1 cellular context compared by ENCODE assay signal in genomic region chr5:95988094-95988493, GRCh38.
TF ChIP-seq lines count a peak whose summit lies in the region.

No MANE protein-coding gene starts in this region.

TF ChIP-seq in HepG2, 621 proteins besides CTCF, POLR2A, EP300 and RAD21 (continued from another document and continues in another):
- 0 out of 2 replicates have a peak, but pooled peaks have one; percentile 20 for TF ChIP-seq ZBTB39 (CRISPR knock-in tag; IDR thresholded peaks at IDR 0.05)
- no peak for TF ChIP-seq HNRNPL (IDR thresholded peaks at IDR 0.05; ENCODE audit: low read depth, low read length)
- TF ChIP-seq POGZ (CRISPR knock-in tag; IDR thresholded peaks at IDR 0.05): peak; percentile 79
- peak; percentile 86 for TF ChIP-seq PAXIP1 (CRISPR knock-in tag; conservative IDR thresholded peaks at IDR 0.05)
- TF ChIP-seq ZNF253 (CRISPR knock-in tag; IDR thresholded peaks at IDR 0.05; ENCODE audit: borderline replicate concordance): no peak
- TF ChIP-seq, protein P1, sequence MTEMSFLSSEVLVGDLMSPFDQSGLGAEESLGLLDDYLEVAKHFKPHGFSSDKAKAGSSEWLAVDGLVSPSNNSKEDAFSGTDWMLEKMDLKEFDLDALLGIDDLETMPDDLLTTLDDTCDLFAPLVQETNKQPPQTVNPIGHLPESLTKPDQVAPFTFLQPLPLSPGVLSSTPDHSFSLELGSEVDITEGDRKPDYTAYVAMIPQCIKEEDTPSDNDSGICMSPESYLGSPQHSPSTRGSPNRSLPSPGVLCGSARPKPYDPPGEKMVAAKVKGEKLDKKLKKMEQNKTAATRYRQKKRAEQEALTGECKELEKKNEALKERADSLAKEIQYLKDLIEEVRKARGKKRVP (CRISPR knock-in tag; IDR thresholded peaks at IDR 0.05): 0 out of 4 replicates have a peak, but pooled peaks of 1 of the 2 experiments have one; percentile 65
- TF ChIP-seq ZNF431 (CRISPR knock-in tag; IDR thresholded peaks at IDR 0.05; ENCODE audit: borderline replicate concordance, low read depth): no peak
- no peak for TF ChIP-seq NONO (IDR thresholded peaks at IDR 0.05)
- TF ChIP-seq NONO (CRISPR knock-in tag; conservative IDR thresholded peaks at IDR 0.05): peak; percentile 63
- TF ChIP-seq, protein P2, sequence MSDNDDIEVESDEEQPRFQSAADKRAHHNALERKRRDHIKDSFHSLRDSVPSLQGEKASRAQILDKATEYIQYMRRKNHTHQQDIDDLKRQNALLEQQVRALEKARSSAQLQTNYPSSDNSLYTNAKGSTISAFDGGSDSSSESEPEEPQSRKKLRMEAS (IDR thresholded peaks at IDR 0.05): peak; percentile 30; the same call in 1 of the 2 replicates
- TF ChIP-seq PITX1 (CRISPR knock-in tag; IDR thresholded peaks at IDR 0.05): peak; percentile 27; the same call in 1 of the 2 replicates
- TF ChIP-seq ZSCAN20 (CRISPR knock-in tag; IDR thresholded peaks at IDR 0.05; ENCODE audit: borderline replicate concordance): no peak
- TF ChIP-seq KLF11 (CRISPR knock-in tag; IDR thresholded peaks at IDR 0.05): 0 out of 2 replicates have a peak, but pooled peaks have one; percentile 25
- TF ChIP-seq NR2F2 (IDR thresholded peaks at IDR 0.05; ENCODE audit: borderline replicate concordance, low read depth): peak; percentile 65
- no peak for TF ChIP-seq ATF3 (CRISPR knock-in tag; IDR thresholded peaks at IDR 0.05)
- TF ChIP-seq CEBPG (CRISPR knock-in tag; IDR thresholded peaks at IDR 0.05): no peak
- no peak for TF ChIP-seq ZNF18 (CRISPR knock-in tag; IDR thresholded peaks at IDR 0.05; ENCODE audit: insufficient replicate concordance)
- TF ChIP-seq FOSL2 (CRISPR knock-in tag; IDR thresholded peaks at IDR 0.05): peak; percentile 32; the same call in 1 of the 2 replicates
- TF ChIP-seq PRPF4 (IDR thresholded peaks at IDR 0.05; ENCODE audit: low read depth, low read length, poor library complexity, severe bottlenecking): no peak
- no peak for TF ChIP-seq PHF8 (CRISPR knock-in tag; IDR thresholded peaks at IDR 0.05)
- TF ChIP-seq MAZ (IDR thresholded peaks at IDR 0.05; ENCODE audit: borderline replicate concordance, low read depth, low read length): no peak
- TF ChIP-seq MAZ (CRISPR knock-in tag; IDR thresholded peaks at IDR 0.05; ENCODE audit: low read depth): no peak
- no peak for TF ChIP-seq ZNF75D (CRISPR knock-in tag; IDR thresholded peaks at IDR 0.05; ENCODE audit: borderline replicate concordance)
- peak; percentile 77 for TF ChIP-seq SP5 (CRISPR knock-in tag; IDR thresholded peaks at IDR 0.05; ENCODE audit: borderline replicate concordance, low read depth)
- 0 out of 2 replicates have a peak, but pooled peaks have one; percentile 39 for TF ChIP-seq ZBTB26 (CRISPR knock-in tag; IDR thresholded peaks at IDR 0.05; ENCODE audit: borderline replicate concordance)
- peak; percentile 55 for TF ChIP-seq TCF7 (IDR thresholded peaks at IDR 0.05; ENCODE audit: low read depth)
- no peak for TF ChIP-seq HNF4G (IDR thresholded peaks at IDR 0.05; ENCODE audit: borderline replicate concordance, low read depth, low read length)
- peak; percentile 49; the same call in 1 of the 2 replicates for TF ChIP-seq HNF4G (CRISPR knock-in tag; IDR thresholded peaks at IDR 0.05; ENCODE audit: borderline replicate concordance, low read depth)
- TF ChIP-seq TCF7L2 (IDR thresholded peaks at IDR 0.05; ENCODE audit: low read depth, low read length): no peak
- TF ChIP-seq NR2F6 (IDR thresholded peaks at IDR 0.05): peak; percentile 63
- TF ChIP-seq NR2F6 (CRISPR knock-in tag; IDR thresholded peaks at IDR 0.05): peak; percentile 45; the same call in 1 of the 2 replicates
- TF ChIP-seq HMG20B (CRISPR knock-in tag; conservative IDR thresholded peaks at IDR 0.05): 0 out of 2 replicates have a peak, but pooled peaks have one; percentile 25
- peak; percentile 68 for TF ChIP-seq PPARG (CRISPR knock-in tag; conservative IDR thresholded peaks at IDR 0.05)
- TF ChIP-seq KAT2B (IDR thresholded peaks at IDR 0.05; ENCODE audit: borderline replicate concordance, low read depth, low read length): peak; percentile 63
- TF ChIP-seq, protein P3, sequence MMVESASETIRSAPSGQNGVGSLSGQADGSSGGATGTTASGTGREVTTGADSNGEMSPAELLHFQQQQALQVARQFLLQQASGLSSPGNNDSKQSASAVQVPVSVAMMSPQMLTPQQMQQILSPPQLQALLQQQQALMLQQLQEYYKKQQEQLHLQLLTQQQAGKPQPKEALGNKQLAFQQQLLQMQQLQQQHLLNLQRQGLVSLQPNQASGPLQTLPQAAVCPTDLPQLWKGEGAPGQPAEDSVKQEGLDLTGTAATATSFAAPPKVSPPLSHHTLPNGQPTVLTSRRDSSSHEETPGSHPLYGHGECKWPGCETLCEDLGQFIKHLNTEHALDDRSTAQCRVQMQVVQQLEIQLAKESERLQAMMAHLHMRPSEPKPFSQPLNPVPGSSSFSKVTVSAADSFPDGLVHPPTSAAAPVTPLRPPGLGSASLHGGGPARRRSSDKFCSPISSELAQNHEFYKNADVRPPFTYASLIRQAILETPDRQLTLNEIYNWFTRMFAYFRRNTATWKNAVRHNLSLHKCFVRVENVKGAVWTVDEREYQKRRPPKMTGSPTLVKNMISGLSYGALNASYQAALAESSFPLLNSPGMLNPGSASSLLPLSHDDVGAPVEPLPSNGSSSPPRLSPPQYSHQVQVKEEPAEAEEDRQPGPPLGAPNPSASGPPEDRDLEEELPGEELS (CRISPR knock-in tag; IDR thresholded peaks at IDR 0.05): peak; percentile 95
- peak; percentile 84 for TF ChIP-seq BCL6 (CRISPR knock-in tag; IDR thresholded peaks at IDR 0.05)
- TF ChIP-seq HHEX (CRISPR knock-in tag; IDR thresholded peaks at IDR 0.05): peak; percentile 53; the same call in 1 of the 2 replicates
- TF ChIP-seq AHDC1 (CRISPR knock-in tag; IDR thresholded peaks at IDR 0.05; ENCODE audit: borderline replicate concordance): peak; percentile 61; the same call in 1 of the 2 replicates
- TF ChIP-seq ATF1 (CRISPR knock-in tag; IDR thresholded peaks at IDR 0.05): peak; percentile 29; the same call in 1 of the 2 replicates
- no peak for TF ChIP-seq SMARCC2 (IDR thresholded peaks at IDR 0.05)
- no peak; the same call in 1 of the 2 replicates for TF ChIP-seq ZBTB7A (CRISPR knock-in tag; IDR thresholded peaks at IDR 0.05)
- TF ChIP-seq EHMT2 (IDR thresholded peaks at IDR 0.05; ENCODE audit: borderline replicate concordance, low read depth, low read length): peak; percentile 17; the same call in 1 of the 2 replicates
- TF ChIP-seq CENPT (CRISPR knock-in tag; IDR thresholded peaks at IDR 0.05; ENCODE audit: low read depth): no peak
